Comparison of ENCODE assay signal across 9 cellular contexts in the genomic region with DNA sequence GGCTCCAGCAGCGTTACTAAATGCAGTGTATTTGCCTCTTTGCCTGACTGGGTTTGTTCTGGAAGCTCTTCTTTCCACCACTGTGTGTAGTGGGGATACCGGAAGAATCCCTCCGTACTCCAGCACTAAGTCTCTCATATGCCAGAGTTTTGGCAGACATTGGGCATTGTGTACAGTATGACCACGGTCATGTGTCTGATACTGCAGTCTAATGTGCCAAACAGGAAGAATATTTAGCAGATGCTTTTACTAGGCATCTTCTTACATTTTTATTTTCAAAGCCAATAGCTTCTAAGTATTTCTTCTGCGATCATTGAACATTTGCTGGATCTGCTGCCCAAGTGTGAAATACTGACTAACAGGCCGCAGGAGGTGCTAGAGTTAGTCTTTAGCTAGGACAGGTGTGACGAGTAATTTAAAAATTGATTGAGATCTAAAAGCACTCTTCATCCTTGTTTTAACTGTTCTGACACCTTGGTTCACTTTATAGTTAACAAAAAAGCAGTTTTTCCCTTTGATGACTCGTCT. TPM values are rescaled to one million over a fixed set of nuclear protein-coding genes. Genes with fewer than 3 reads are reported as not detected.
DNase-seq lines count a peak whose midpoint lies in the region; ATAC-seq and TF ChIP-seq lines count a peak whose summit lies in the region.
"Had no signal": no experiment of that assay in that cellular context is flagged by ENCODE, and none has a peak within 500 bp of the region (broad histone marks: within the 10 kb centered on the region; RNA-seq: fewer than 3 reads in every experiment).

No MANE protein-coding gene starts in this region.

- H3K36me3 Mint-ChIP-seq in GM23338 (ENCODE audit: low read depth) (no peaks in the 10 kb centered on the region), immature natural killer cell (no peaks in the 10 kb centered on the region)
- no peaks in the 10 kb centered on the region for H3K36me3 Mint-ChIP-seq in activated naive CD8-positive, alpha-beta T cell treated with anti-CD3 and anti-CD28 coated beads, Interleukin-2, amount 50 U/mL, for 24 hours (ENCODE audit: low read depth)
- H3K36me3 Mint-ChIP-seq in stimulated activated memory B cell treated with anti-CD40 and anti-IgM and Interleukin-4, amounts not matched to agents 10 μg/mL and 1 μg/mL and 100 μg/mL, for 72 hours: no peaks in the 10 kb centered on the region

- H3K27ac Mint-ChIP-seq in GM23338 (no peak overlapping the region), immature natural killer cell (no peak overlapping the region)
- H3K27ac Mint-ChIP-seq in activated naive CD8-positive, alpha-beta T cell treated with anti-CD3 and anti-CD28 coated beads, Interleukin-2, amount 50 U/mL, for 24 hours: no peak overlapping the region
- H3K27ac Mint-ChIP-seq in stimulated activated memory B cell treated with anti-CD40 and anti-IgM and Interleukin-4, amounts not matched to agents 10 μg/mL and 1 μg/mL and 100 μg/mL, for 72 hours: no peak overlapping the region

- H3K4me3 Mint-ChIP-seq in GM23338 (peak overlapping the region; percentile 79), immature natural killer cell (peak overlapping the region; percentile 38 to 74 (median 60))
- peak overlapping the region; percentile 61 for H3K4me3 Mint-ChIP-seq in activated naive CD8-positive, alpha-beta T cell treated with anti-CD3 and anti-CD28 coated beads, Interleukin-2, amount 50 U/mL, for 24 hours
- H3K4me3 Mint-ChIP-seq in stimulated activated memory B cell treated with anti-CD40 and anti-IgM and Interleukin-4, amounts not matched to agents 10 μg/mL and 1 μg/mL and 100 μg/mL, for 72 hours: peak overlapping the region; percentile 84

- H3K36me3 ChIP-seq in ACC112 (ENCODE audit: insufficient read depth, low read length) (no peaks in the 10 kb centered on the region), GM23338 (ENCODE audit: insufficient read depth) (no peaks in the 10 kb centered on the region)

- peak overlapping the region; percentile 94 for H3K4me2 ChIP-seq in GM23338

- H4K20me1 ChIP-seq in GM23338 (replicated peaks; ENCODE audit: insufficient read depth): peaks cover 4% of the 10 kb centered on the region; the same call in 1 of the 2 replicates

- H3K9me2 ChIP-seq in GM23338 (ENCODE audit: insufficient read depth): 0 out of 2 replicates have a peak, but pooled peaks cover 8% of the 10 kb centered on the region

- H3K4me1 Mint-ChIP-seq in GM23338: peaks cover 24% of the 10 kb centered on the region
- peaks cover 44% of the 10 kb centered on the region for H3K4me1 Mint-ChIP-seq in activated naive CD8-positive, alpha-beta T cell treated with anti-CD3 and anti-CD28 coated beads, Interleukin-2, amount 50 U/mL, for 24 hours
- H3K4me1 Mint-ChIP-seq in immature natural killer cell: peaks cover 9% of the 10 kb centered on the region in 2 donors
- H3K4me1 Mint-ChIP-seq in stimulated activated memory B cell treated with anti-CD40 and anti-IgM and Interleukin-4, amounts not matched to agents 10 μg/mL and 1 μg/mL and 100 μg/mL, for 72 hours: peaks cover 30% of the 10 kb centered on the region

- 0 out of 2 replicates have a peak overlapping the region, but pooled peaks have one; percentile 28 for H3K4me3 ChIP-seq in ACC112 (ENCODE audit: low read depth, low read length)
- H3K4me3 ChIP-seq in GM23338: peak overlapping the region; percentile 83

- no peak overlapping the region for H2AFZ ChIP-seq in ACC112 (ENCODE audit: low read length, unreplicated experiment)
- peak overlapping the region; percentile 80; the same call in 1 of the 2 replicates for H2AFZ ChIP-seq in GM23338

- H3K4me1 ChIP-seq in ACC112 (ENCODE audit: control insufficient read depth, insufficient read depth, low read length, unreplicated experiment): no peaks in the 10 kb centered on the region
- H3K4me1 ChIP-seq in GM23338 (ENCODE audit: insufficient read depth): peaks cover 20% of the 10 kb centered on the region

- H3K79me2 ChIP-seq in ACC112 (ENCODE audit: control insufficient read depth, insufficient read depth, low read length, unreplicated experiment) (no peaks in the 10 kb centered on the region), GM23338 (replicated peaks; ENCODE audit: insufficient read depth) (no peaks in the 10 kb centered on the region)

- H3K27ac ChIP-seq in ACC112 (ENCODE audit: low read depth, low read length) (no peak overlapping the region), GM23338 (ENCODE audit: low read depth) (no peak overlapping the region)

- no peak; the same call in 1 of the 3 replicates for ATAC-seq in GM23338
- ATAC-seq in activated naive CD8-positive, alpha-beta T cell treated with anti-CD3 and anti-CD28 coated beads, Interleukin-2, amount 50 U/mL, for 24 hours: no peak
- ATAC-seq in stimulated activated memory B cell treated with anti-CD40 and anti-IgM and Interleukin-4, amounts not matched to agents 10 μg/mL and 1 μg/mL and 100 μg/mL, for 72 hours: no peak
- ATAC-seq in GM19463 (IDR thresholded peaks at IDR 0.05; ENCODE audit: unreplicated experiment): no peak
- no peak for ATAC-seq in GM21381 (IDR thresholded peaks at IDR 0.05; ENCODE audit: unreplicated experiment)

- H3F3A ChIP-seq in GM23338 (replicated peaks; ENCODE audit: low read depth): no peaks in the 10 kb centered on the region

- H3K27me3 Mint-ChIP-seq in GM23338 (ENCODE audit: insufficient read depth, low read depth, poor library complexity) (peaks cover 41% of the 10 kb centered on the region), immature natural killer cell (ENCODE audit: low read depth in 3 of 3) (peaks cover 6 to 37% (median 18%) of the 10 kb centered on the region in 3 donors)
- H3K27me3 Mint-ChIP-seq in activated naive CD8-positive, alpha-beta T cell treated with anti-CD3 and anti-CD28 coated beads, Interleukin-2, amount 50 U/mL, for 24 hours: peaks cover 42% of the 10 kb centered on the region
- H3K27me3 Mint-ChIP-seq in stimulated activated memory B cell treated with anti-CD40 and anti-IgM and Interleukin-4, amounts not matched to agents 10 μg/mL and 1 μg/mL and 100 μg/mL, for 72 hours: peaks cover 24% of the 10 kb centered on the region

- TF ChIP-seq CTCF in GM23338 (conservative IDR thresholded peaks at IDR 0.05; ENCODE audit: low read depth in 2 of 2): peak; percentile 28 to 39

- H3K27me3 ChIP-seq in ACC112 (ENCODE audit: insufficient read depth, low read length) (peaks cover 57% of the 10 kb centered on the region), GM23338 (ENCODE audit: insufficient read depth) (peaks cover 40% of the 10 kb centered on the region)

- DNase-seq in GM23338 (ENCODE audit: low spot score) (peak; percentile 20), immature natural killer cell (no peak), epidermal melanocyte (ENCODE audit: insufficient read length, low spot score) (no peak)
- DNase-seq in activated naive CD8-positive, alpha-beta T cell treated with anti-CD3 and anti-CD28 coated beads, Interleukin-2, amount 50 U/mL, for 24 hours: no peak

- H3K9me3 Mint-ChIP-seq in GM23338 (peaks cover 2% of the 10 kb centered on the region; the same call in 1 of the 3 replicates), immature natural killer cell (no peaks in the 10 kb centered on the region)
- H3K9me3 Mint-ChIP-seq in activated naive CD8-positive, alpha-beta T cell treated with anti-CD3 and anti-CD28 coated beads, Interleukin-2, amount 50 U/mL, for 24 hours: no peaks in the 10 kb centered on the region
- H3K9me3 Mint-ChIP-seq in stimulated activated memory B cell treated with anti-CD40 and anti-IgM and Interleukin-4, amounts not matched to agents 10 μg/mL and 1 μg/mL and 100 μg/mL, for 72 hours: no peaks in the 10 kb centered on the region

TF ChIP-seq in GM23338, 12 proteins besides CTCF, POLR2A, EP300 and RAD21 (continues in another document):
- TF ChIP-seq EZH2 (IDR thresholded peaks at IDR 0.05; ENCODE audit: low read depth, unreplicated experiment) (no peak), NANOG (IDR thresholded peaks at IDR 0.05; ENCODE audit: borderline replicate concordance) (no peak), CREB1 (CRISPR knock-in tag; IDR thresholded peaks at IDR 0.05; ENCODE audit: low read depth) (no peak), REST (IDR thresholded peaks at IDR 0.05; ENCODE audit: unreplicated experiment) (no peak), ZNF114 (CRISPR knock-in tag; IDR thresholded peaks at IDR 0.05) (no peak), STAT1 (IDR thresholded peaks at IDR 0.05; ENCODE audit: unreplicated experiment) (no peak), POLR2AphosphoS5 (IDR thresholded peaks at IDR 0.05; ENCODE audit: low read depth) (no peak), ZNF331 (CRISPR knock-in tag; IDR thresholded peaks at IDR 0.05; ENCODE audit: low read depth) (no peak), JUNB (IDR thresholded peaks at IDR 0.05; ENCODE audit: unreplicated experiment) (no peak)

RNA-seq across cellular contexts. Expression of gene FAM78B, which starts 0.7 kb away (rescaled TPM):
- total RNA-seq in GM23338 (2014; rRNA removed; shearing (Covaris generic)): 4.6 and 5.8 TPM in 2 replicates
- polyA plus RNA-seq in GM23338 (2016; fragmentation: Nextera tagmentation; extraction: Ambion mirVana) (0.73 and 1.6 TPM in 2 replicates), immature natural killer cell (not detected)
- total RNA-seq: glomerular endothelial cell had no signal
